1 cellular context compared by ENCODE assay signal in the genomic region with DNA sequence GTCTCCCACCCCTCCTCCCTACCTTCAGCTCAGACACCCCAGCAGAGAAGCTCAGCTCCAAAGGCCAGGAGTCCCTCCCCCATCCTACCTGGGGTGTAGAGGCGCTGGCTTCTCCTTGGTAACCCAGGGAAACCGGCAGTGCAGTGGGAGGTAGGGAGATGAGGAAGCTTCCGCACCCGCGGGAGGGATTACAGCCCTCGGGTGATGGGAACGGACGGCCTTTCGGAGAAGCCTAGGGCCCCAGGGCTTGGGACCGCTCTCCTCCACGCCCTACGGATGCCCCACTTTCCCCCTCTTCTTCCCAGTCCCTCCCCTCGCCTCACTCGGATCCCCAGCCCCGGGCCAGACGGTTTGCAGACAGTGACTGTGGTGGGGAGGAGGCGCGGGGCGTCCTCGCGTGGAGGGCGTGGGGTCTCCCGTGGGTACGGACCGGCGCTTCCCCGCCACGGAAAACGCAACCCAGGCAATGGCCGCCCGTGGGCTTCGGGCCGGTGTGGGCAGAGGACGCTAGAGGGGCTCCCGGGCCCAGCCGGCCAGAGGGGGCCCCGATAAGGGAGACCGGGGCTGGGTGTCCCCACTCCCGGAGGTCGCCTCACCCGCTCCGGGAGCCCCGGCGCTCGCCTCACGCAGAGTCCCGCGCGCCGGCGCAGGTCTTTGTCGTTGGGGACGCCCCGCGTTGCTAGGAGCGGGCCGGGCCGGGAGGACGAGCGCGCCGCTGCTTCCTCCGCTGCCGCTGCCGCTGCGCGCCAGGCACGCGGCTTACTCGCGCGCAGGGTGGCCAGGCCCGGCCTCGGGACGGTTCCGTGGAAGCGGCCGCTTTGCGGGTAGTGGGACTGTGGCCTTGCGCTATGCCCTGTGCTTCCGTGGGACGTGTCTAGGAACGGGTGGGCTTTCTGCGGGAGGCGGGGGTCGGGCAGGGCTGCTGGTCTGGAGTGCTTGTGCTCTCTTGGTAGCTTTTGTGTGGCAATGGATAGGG.
TF ChIP-seq lines count a peak whose summit lies in the region.

No MANE protein-coding gene starts in this region.

TF ChIP-seq in GM23338, 12 proteins besides CTCF, POLR2A, EP300 and RAD21 (continued from another document):
- TF ChIP-seq, protein P1, sequence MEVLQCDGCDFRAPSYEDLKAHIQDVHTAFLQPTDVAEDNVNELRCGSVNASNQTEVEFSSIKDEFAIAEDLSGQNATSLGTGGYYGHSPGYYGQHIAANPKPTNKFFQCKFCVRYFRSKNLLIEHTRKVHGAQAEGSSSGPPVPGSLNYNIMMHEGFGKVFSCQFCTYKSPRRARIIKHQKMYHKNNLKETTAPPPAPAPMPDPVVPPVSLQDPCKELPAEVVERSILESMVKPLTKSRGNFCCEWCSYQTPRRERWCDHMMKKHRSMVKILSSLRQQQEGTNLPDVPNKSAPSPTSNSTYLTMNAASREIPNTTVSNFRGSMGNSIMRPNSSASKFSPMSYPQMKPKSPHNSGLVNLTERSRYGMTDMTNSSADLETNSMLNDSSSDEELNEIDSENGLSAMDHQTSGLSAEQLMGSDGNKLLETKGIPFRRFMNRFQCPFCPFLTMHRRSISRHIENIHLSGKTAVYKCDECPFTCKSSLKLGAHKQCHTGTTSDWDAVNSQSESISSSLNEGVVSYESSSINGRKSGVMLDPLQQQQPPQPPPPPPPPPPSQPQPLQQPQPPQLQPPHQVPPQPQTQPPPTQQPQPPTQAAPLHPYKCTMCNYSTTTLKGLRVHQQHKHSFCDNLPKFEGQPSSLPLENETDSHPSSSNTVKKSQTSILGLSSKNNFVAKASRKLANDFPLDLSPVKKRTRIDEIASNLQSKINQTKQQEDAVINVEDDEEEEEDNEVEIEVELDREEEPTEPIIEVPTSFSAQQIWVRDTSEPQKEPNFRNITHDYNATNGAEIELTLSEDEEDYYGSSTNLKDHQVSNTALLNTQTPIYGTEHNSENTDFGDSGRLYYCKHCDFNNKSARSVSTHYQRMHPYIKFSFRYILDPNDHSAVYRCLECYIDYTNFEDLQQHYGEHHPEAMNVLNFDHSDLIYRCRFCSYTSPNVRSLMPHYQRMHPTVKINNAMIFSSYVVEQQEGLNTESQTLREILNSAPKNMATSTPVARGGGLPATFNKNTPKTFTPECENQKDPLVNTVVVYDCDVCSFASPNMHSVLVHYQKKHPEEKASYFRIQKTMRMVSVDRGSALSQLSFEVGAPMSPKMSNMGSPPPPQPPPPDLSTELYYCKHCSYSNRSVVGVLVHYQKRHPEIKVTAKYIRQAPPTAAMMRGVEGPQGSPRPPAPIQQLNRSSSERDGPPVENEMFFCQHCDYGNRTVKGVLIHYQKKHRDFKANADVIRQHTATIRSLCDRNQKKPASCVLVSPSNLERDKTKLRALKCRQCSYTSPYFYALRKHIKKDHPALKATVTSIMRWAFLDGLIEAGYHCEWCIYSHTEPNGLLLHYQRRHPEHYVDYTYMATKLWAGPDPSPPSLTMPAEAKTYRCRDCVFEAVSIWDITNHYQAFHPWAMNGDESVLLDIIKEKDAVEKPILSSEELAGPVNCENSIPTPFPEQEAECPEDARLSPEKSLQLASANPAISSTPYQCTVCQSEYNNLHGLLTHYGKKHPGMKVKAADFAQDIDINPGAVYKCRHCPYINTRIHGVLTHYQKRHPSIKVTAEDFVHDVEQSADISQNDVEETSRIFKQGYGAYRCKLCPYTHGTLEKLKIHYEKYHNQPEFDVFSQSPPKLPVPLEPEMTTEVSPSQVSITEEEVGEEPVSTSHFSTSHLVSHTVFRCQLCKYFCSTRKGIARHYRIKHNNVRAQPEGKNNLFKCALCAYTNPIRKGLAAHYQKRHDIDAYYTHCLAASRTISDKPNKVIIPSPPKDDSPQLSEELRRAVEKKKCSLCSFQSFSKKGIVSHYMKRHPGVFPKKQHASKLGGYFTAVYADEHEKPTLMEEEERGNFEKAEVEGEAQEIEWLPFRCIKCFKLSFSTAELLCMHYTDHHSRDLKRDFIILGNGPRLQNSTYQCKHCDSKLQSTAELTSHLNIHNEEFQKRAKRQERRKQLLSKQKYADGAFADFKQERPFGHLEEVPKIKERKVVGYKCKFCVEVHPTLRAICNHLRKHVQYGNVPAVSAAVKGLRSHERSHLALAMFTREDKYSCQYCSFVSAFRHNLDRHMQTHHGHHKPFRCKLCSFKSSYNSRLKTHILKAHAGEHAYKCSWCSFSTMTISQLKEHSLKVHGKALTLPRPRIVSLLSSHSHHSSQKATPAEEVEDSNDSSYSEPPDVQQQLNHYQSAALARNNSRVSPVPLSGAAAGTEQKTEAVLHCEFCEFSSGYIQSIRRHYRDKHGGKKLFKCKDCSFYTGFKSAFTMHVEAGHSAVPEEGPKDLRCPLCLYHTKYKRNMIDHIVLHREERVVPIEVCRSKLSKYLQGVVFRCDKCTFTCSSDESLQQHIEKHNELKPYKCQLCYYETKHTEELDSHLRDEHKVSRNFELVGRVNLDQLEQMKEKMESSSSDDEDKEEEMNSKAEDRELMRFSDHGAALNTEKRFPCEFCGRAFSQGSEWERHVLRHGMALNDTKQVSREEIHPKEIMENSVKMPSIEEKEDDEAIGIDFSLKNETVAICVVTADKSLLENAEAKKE (CRISPR knock-in tag; IDR thresholded peaks at IDR 0.05), result no peak
